ENCODE assay signal across 1 cellular context in genomic region chr7:100692578-100692961, GRCh38.
TF ChIP-seq lines count a peak whose summit lies in the region.

No MANE protein-coding gene starts in this region.

TF ChIP-seq in H1, 55 proteins besides CTCF, POLR2A, EP300 and RAD21:
- TF ChIP-seq MAX (IDR thresholded peaks at IDR 0.05) (no peak), RBBP5 (IDR thresholded peaks at IDR 0.05; ENCODE audit: borderline replicate concordance, low read depth, low read length) (no peak), PHF8 (conservative IDR thresholded peaks at IDR 0.05; ENCODE audit: low read depth, low read length) (no peak), CHD2 (IDR thresholded peaks at IDR 0.05; ENCODE audit: low read length) (no peak), CTBP2 (IDR thresholded peaks at IDR 0.05; ENCODE audit: borderline replicate concordance, insufficient read depth, insufficient read length, low read length) (no peak), BACH1 (IDR thresholded peaks at IDR 0.05; ENCODE audit: low read length) (no peak), TAF7 (optimal IDR thresholded peaks at IDR 0.05; ENCODE audit: borderline replicate concordance, low read depth, low read length) (no peak), SAP30 (IDR thresholded peaks at IDR 0.05; ENCODE audit: insufficient read depth, insufficient replicate concordance, low read length) (no peak)
